In genomic region chr22:32475428-32476010, GRCh38 we compare ENCODE assay signal across 9 cellular contexts. TPM values are rescaled to one million over a fixed set of nuclear protein-coding genes. Genes with fewer than 3 reads are reported as not detected.
DNase-seq lines count a peak whose midpoint lies in the region; ATAC-seq and TF ChIP-seq lines count a peak whose summit lies in the region.
"Had no signal": no experiment of that assay in that cellular context is flagged by ENCODE, and none has a peak within 500 bp of the region (broad histone marks: within the 10 kb centered on the region; RNA-seq: fewer than 3 reads in every experiment).

No MANE protein-coding gene starts in this region.

- peak overlapping the region; percentile 90 for H3K27ac Mint-ChIP-seq in dendritic cell treated with granulocyte-macrophage colony-stimulating factor and Interleukin-4, amounts not matched to agents 40 ng/mL and 50 ng/mL, for 4 days

- ATAC-seq in HG02610 (IDR thresholded peaks at IDR 0.05; ENCODE audit: unreplicated experiment) (peak; percentile 8), lower lobe of right lung (peak; percentile 22 to 42)

- WGBS in SK-N-SH (ENCODE audit: low lambda C conversion rate), result under 1% methylated on average over 19 of the region's 19 CpGs

- H4K20me1 ChIP-seq in SK-N-SH (ENCODE audit: insufficient read depth), result peaks cover 49% of the 10 kb centered on the region

- H3F3A ChIP-seq in SK-N-SH (replicated peaks; ENCODE audit: insufficient read depth), result peaks cover 20% of the 10 kb centered on the region

- H3K4me3 ChIP-seq in SK-N-SH (ENCODE audit: low read depth in 2 of 2, low read length in 1 of 2) (peak overlapping the region; percentile 71 to 86), lower lobe of right lung (peak overlapping the region; percentile 88)

- H3K9ac ChIP-seq in SK-N-SH, result peak overlapping the region; percentile 96

- H3K4me3 Mint-ChIP-seq in dendritic cell treated with granulocyte-macrophage colony-stimulating factor and Interleukin-4, amounts not matched to agents 40 ng/mL and 50 ng/mL, for 4 days, result peak overlapping the region; percentile 87

- peaks cover 5 to 7% of the 10 kb centered on the region in 2 experiments for H3K36me3 ChIP-seq in SK-N-SH (replicated peaks in 1 of 2; ENCODE audit: control insufficient read depth in 1 of 2, insufficient read depth in 2 of 2, low read length in 1 of 2)
- peaks cover 17% of the 10 kb centered on the region for H3K36me3 ChIP-seq in lower lobe of right lung

- peaks cover 45% of the 10 kb centered on the region for H3K4me1 Mint-ChIP-seq in dendritic cell treated with granulocyte-macrophage colony-stimulating factor and Interleukin-4, amounts not matched to agents 40 ng/mL and 50 ng/mL, for 4 days (ENCODE audit: low read depth)

- H3K9me2 ChIP-seq in SK-N-SH, result no peaks in the 10 kb centered on the region

- CTCF ChIA-PET in SK-N-SH (lab: Yijun Ruan, JAX), result interaction anchor here (0.7 to 6.8 kb wide), 19 partner anchors 8 to 734 kb away, joined by 3 to 75 read pairs (median 3); partner anchors contain the start of gene RTCB

- TF ChIP-seq CTCF in SK-N-SH (IDR thresholded peaks at IDR 0.05) (no peak), lower lobe of right lung (IDR thresholded peaks at IDR 0.05) (no peak)

- peaks cover 12 to 16% of the 10 kb centered on the region in 2 experiments; a peak in 3 of 4 replicates for H3K4me1 ChIP-seq in SK-N-SH (ENCODE audit: control insufficient read depth in 1 of 2, insufficient read depth in 2 of 2, low read depth in 1 of 2, low read length in 1 of 2)
- peaks cover 42% of the 10 kb centered on the region for H3K4me1 ChIP-seq in lower lobe of right lung

- POLR2A ChIA-PET in SK-N-SH (lab: Yijun Ruan, JAX), result interaction anchor here (1.3 to 2.5 kb wide), 2 partner anchors 63 to 273 kb away, joined by 4 to 13 read pairs; partner anchors contain the start of gene RTCB

- DNase-seq in NOMO-1 (lab: John Stamatoyannopoulos, UW; ENCODE audit: unreplicated experiment in 2 of 2) (peak; percentile 47 to 54), NOMO-1 treated with dmso at 0.1 percent for 144 hours (lab: John Stamatoyannopoulos, UW; ENCODE audit: unreplicated experiment) (no peak), SK-N-SH (peak; percentile 23), lower lobe of right lung (peak; percentile 50), iPS-NIHi7 (ENCODE audit: extremely low spot score) (no peak)
- peak; percentile 15 for DNase-seq in stimulated activated naive CD4-positive, alpha-beta T cell treated with Interleukin-2 at 50 U/mL for 16 hours (lab: John Stamatoyannopoulos, UW)

- no peak for TF ChIP-seq EP300 in SK-N-SH (IDR thresholded peaks at IDR 0.05; ENCODE audit: borderline replicate concordance in 1 of 2, low read depth in 1 of 2, low read length in 1 of 2)

- H3K9me3 ChIP-seq in SK-N-SH, result no peaks in the 10 kb centered on the region
- H3K9me3 ChIP-seq in lower lobe of right lung, result no peaks in the 10 kb centered on the region

- no peaks in the 10 kb centered on the region for H3K9me3 Mint-ChIP-seq in dendritic cell treated with granulocyte-macrophage colony-stimulating factor and Interleukin-4, amounts not matched to agents 40 ng/mL and 50 ng/mL, for 4 days

- TF ChIP-seq RAD21 in SK-N-SH (IDR thresholded peaks at IDR 0.05; ENCODE audit: low read length), result no peak

- peak overlapping the region; percentile 93 to 95 for H3K27ac ChIP-seq in SK-N-SH (ENCODE audit: low read depth in 2 of 2, low read length in 1 of 2)
- peak overlapping the region; percentile 100 for H3K27ac ChIP-seq in lower lobe of right lung

- H3K27me3 Mint-ChIP-seq in dendritic cell treated with granulocyte-macrophage colony-stimulating factor and Interleukin-4, amounts not matched to agents 40 ng/mL and 50 ng/mL, for 4 days, result no peaks in the 10 kb centered on the region

- peak overlapping the region; percentile 84 for H3K4me2 ChIP-seq in SK-N-SH

- no peak overlapping the region for H2AFZ ChIP-seq in SK-N-SH (ENCODE audit: low read depth)

- H3K27me3 ChIP-seq in SK-N-SH (ENCODE audit: insufficient read depth) (no peaks in the 10 kb centered on the region), lower lobe of right lung (ENCODE audit: low read depth) (no peaks in the 10 kb centered on the region)

- peaks cover 60% of the 10 kb centered on the region for H3K79me2 ChIP-seq in SK-N-SH (ENCODE audit: insufficient read depth)

- peaks cover 14% of the 10 kb centered on the region for H3K36me3 Mint-ChIP-seq in dendritic cell treated with granulocyte-macrophage colony-stimulating factor and Interleukin-4, amounts not matched to agents 40 ng/mL and 50 ng/mL, for 4 days (ENCODE audit: low read depth)

- intact Hi-C loops in dendritic cell treated with granulocyte-macrophage colony-stimulating factor and Interleukin-4, amounts not matched to agents 40 ng/mL and 50 ng/mL, for 4 days (cut with micrococcal nuclease), result loop anchor here (10.0 kb wide), 1 partner anchor 501 kb away; no protein-coding TSS in a partner anchor
- intact Hi-C loops in lower lobe of right lung (cut with DNase I), result no loop called here

TF ChIP-seq in SK-N-SH, 30 proteins besides CTCF, POLR2A, EP300 and RAD21:
- TF ChIP-seq GABPA (IDR thresholded peaks at IDR 0.05; ENCODE audit: low read depth) (no peak), CHD2 (IDR thresholded peaks at IDR 0.05; ENCODE audit: low read length, partially characterized antibody) (no peak), TCF12 (IDR thresholded peaks at IDR 0.05) (no peak), MXI1 (IDR thresholded peaks at IDR 0.05; ENCODE audit: low read depth, low read length) (peak; percentile 68), YY1 (IDR thresholded peaks at IDR 0.05; ENCODE audit: low read depth) (no peak), RFX5 (IDR thresholded peaks at IDR 0.05; ENCODE audit: low read length) (no peak)
- TF ChIP-seq, protein P1, sequence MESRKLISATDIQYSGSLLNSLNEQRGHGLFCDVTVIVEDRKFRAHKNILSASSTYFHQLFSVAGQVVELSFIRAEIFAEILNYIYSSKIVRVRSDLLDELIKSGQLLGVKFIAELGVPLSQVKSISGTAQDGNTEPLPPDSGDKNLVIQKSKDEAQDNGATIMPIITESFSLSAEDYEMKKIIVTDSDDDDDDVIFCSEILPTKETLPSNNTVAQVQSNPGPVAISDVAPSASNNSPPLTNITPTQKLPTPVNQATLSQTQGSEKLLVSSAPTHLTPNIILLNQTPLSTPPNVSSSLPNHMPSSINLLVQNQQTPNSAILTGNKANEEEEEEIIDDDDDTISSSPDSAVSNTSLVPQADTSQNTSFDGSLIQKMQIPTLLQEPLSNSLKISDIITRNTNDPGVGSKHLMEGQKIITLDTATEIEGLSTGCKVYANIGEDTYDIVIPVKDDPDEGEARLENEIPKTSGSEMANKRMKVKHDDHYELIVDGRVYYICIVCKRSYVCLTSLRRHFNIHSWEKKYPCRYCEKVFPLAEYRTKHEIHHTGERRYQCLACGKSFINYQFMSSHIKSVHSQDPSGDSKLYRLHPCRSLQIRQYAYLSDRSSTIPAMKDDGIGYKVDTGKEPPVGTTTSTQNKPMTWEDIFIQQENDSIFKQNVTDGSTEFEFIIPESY (IDR thresholded peaks at IDR 0.05; ENCODE audit: borderline replicate concordance, low read depth), result no peak
- TF ChIP-seq, protein P2, sequence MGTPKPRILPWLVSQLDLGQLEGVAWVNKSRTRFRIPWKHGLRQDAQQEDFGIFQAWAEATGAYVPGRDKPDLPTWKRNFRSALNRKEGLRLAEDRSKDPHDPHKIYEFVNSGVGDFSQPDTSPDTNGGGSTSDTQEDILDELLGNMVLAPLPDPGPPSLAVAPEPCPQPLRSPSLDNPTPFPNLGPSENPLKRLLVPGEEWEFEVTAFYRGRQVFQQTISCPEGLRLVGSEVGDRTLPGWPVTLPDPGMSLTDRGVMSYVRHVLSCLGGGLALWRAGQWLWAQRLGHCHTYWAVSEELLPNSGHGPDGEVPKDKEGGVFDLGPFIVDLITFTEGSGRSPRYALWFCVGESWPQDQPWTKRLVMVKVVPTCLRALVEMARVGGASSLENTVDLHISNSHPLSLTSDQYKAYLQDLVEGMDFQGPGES (IDR thresholded peaks at IDR 0.05; ENCODE audit: low read depth, low read length), result no peak

RNA-seq across cellular contexts. Expression of gene FBXO7, which starts 0.9 kb away (rescaled TPM):
- polyA plus RNA-seq in SK-N-SH (2012; rRNA removed), result 77.3 and 89.1 TPM in 2 replicates
- polyA plus RNA-seq in SK-N-SH (2012; cell fraction: cytosol; rRNA removed), result 80.8 and 84.8 TPM in 2 replicates
- polyA plus RNA-seq in SK-N-SH (2012; cell fraction: nucleus; rRNA removed), result 36.5 and 62.7 TPM in 2 replicates
- total RNA-seq in lower lobe of right lung, result 93.2 TPM

RNA-seq across cellular contexts. Expression of gene BPIFC, which starts 11.3 kb away (rescaled TPM):
- not detected in 2 replicates for polyA plus RNA-seq in SK-N-SH (2012; rRNA removed)
- not detected in 2 replicates for polyA plus RNA-seq in SK-N-SH (2012; cell fraction: cytosol; rRNA removed)
- polyA plus RNA-seq in SK-N-SH (2012; cell fraction: nucleus; rRNA removed), result 0.02 TPM in 1 of 2 replicates, not detected in the other
- not detected for total RNA-seq in lower lobe of right lung
- total RNA-seq: frontal cortex had no signal

Comparison
In these comparisons a context has a peak if more than half of its experiments do, and no peak if none do; other contexts are left out.
1. DNase-seq: peak in NOMO-1 (2 of 2), SK-N-SH (single experiment), lower lobe of right lung (single experiment) and stimulated activated naive CD4-positive, alpha-beta T cell treated with Interleukin-2 at 50 U/mL for 16 hours (single experiment); none in NOMO-1 treated with dmso at 0.1 percent for 144 hours (single experiment) and iPS-NIHi7 (single experiment).